In genomic region chr1:154442006-154442740, GRCh38 we compare ENCODE assay signal across 8 cellular contexts. TPM values are rescaled to one million over a fixed set of nuclear protein-coding genes. Genes with fewer than 3 reads are reported as not detected.
DNase-seq lines count a peak whose midpoint lies in the region; ATAC-seq and TF ChIP-seq lines count a peak whose summit lies in the region.

No MANE protein-coding gene starts in this region.

- intact Hi-C loops in MCF 10A (cut with micrococcal nuclease) (no loop called here), breast epithelium (cut with DNase I; ENCODE audit: low total_unique reads) (no loop called here), left ventricle myocardium superior (cut with micrococcal nuclease) (no loop called here)

- TF ChIP-seq EP300 in upper lobe of left lung (IDR thresholded peaks at IDR 0.05), result peak in 1 of 4 donors; percentile 23

- CTCF ChIA-PET in MCF 10A (lab: Yijun Ruan, JAX), result interaction anchor here (0.6 to 2.2 kb wide), 6 partner anchors 9 to 583 kb away, joined by 3 to 8 read pairs (median 4); no protein-coding TSS in a partner anchor

- 73 to 74% methylated on average over 13 of the region's 13 CpGs for WGBS in upper lobe of left lung, 2 donors

- H3K36me3 ChIP-seq in breast epithelium (no peaks in the 10 kb centered on the region), upper lobe of left lung (peaks cover 3 to 37% (median 25%) of the 10 kb centered on the region in 4 donors)

- H3K27ac Mint-ChIP-seq in MCF 10A (ENCODE audit: low read depth, unreplicated experiment) (peak overlapping the region; percentile 2), T-helper 17 cell (peak overlapping the region; percentile 96)

- H3K27ac ChIP-seq in breast epithelium (no peak overlapping the region), upper lobe of left lung (peak overlapping the region; percentile 37 to 76 (median 64))

- BruUV-seq in MCF 10A (replicated peaks; lab: Mats Ljungman, UMichigan), result no TSS peak

- H3K4me3 Mint-ChIP-seq in MCF 10A (ENCODE audit: unreplicated experiment) (no peak overlapping the region), T-helper 17 cell (peak overlapping the region; percentile 88)

- H3K36me3 Mint-ChIP-seq in MCF 10A (ENCODE audit: insufficient read depth, unreplicated experiment), result peaks cover 98% of the 10 kb centered on the region
- H3K36me3 Mint-ChIP-seq in T-helper 17 cell (ENCODE audit: low read depth), result peaks cover 17% of the 10 kb centered on the region

- POLR2A ChIA-PET in MCF 10A (lab: Yijun Ruan, JAX), result interaction anchor here (1.1 to 1.8 kb wide), 6 partner anchors 9 to 36 kb away, joined by 3 to 6 read pairs (median 4); no protein-coding TSS in a partner anchor

- H3K27me3 Mint-ChIP-seq in MCF 10A (ENCODE audit: insufficient read depth, unreplicated experiment), result no peaks in the 10 kb centered on the region
- H3K27me3 Mint-ChIP-seq in T-helper 17 cell, result no peaks in the 10 kb centered on the region

- ATAC-seq in T-helper 17 cell, result no peak
- peak; percentile 56 for ATAC-seq in left ventricle myocardium superior
- peak; percentile 12 to 46 for ATAC-seq in upper lobe of left lung (ENCODE audit: low FRiP score in 2 of 2)
- no peak for ATAC-seq in HG02678 (IDR thresholded peaks at IDR 0.05; ENCODE audit: unreplicated experiment)

- no peak for TF ChIP-seq POLR2A in breast epithelium (IDR thresholded peaks at IDR 0.05)
- no peak for TF ChIP-seq POLR2A in upper lobe of left lung (IDR thresholded peaks at IDR 0.05)

- no peak for DNase-seq in MCF 10A (ENCODE audit: unreplicated experiment)
- DNase-seq in breast epithelium (ENCODE audit: low spot score in 2 of 2), result no peak
- no peak for DNase-seq in T-helper 17 cell
- no peak for DNase-seq in left ventricle myocardium superior
- peak in 1 of 2 donors; percentile 58 for DNase-seq in upper lobe of left lung
- no peak for DNase-seq in stimulated activated CD4-positive, alpha-beta T cell treated with anti-CD3 and anti-CD28 coated beads, Interleukin-12 subunit alpha, Interleukin-12 subunit beta, amount 100 ng/mL, for 4 hours
- DNase-seq in stimulated activated CD4-positive, alpha-beta T cell treated with anti-CD3 and anti-CD28 coated beads, Interleukin-2, amount 100 ng/mL, for 24 hours, result no peak

- H3K4me3 ChIP-seq in breast epithelium (no peak overlapping the region), upper lobe of left lung (no peak overlapping the region)

- TF ChIP-seq CTCF in MCF 10A (IDR thresholded peaks at IDR 0.05; ENCODE audit: unreplicated experiment), result peak; percentile 53
- no peak for TF ChIP-seq CTCF in breast epithelium (IDR thresholded peaks at IDR 0.05)
- peak in 4 of 6 experiments; percentile 10 to 32 (median 20) for TF ChIP-seq CTCF in upper lobe of left lung (IDR thresholded peaks at IDR 0.05)

- H3K27me3 ChIP-seq in breast epithelium, result no peaks in the 10 kb centered on the region
- H3K27me3 ChIP-seq in upper lobe of left lung, result no peaks in the 10 kb centered on the region

- no peaks in the 10 kb centered on the region for H3K4me1 ChIP-seq in breast epithelium
- H3K4me1 ChIP-seq in upper lobe of left lung, result peaks cover 5 to 39% (median 25%) of the 10 kb centered on the region in 4 donors

- H3K9me3 Mint-ChIP-seq in MCF 10A (ENCODE audit: unreplicated experiment), result no peaks in the 10 kb centered on the region

- no peaks in the 10 kb centered on the region for H3K9me3 ChIP-seq in breast epithelium
- no peaks in the 10 kb centered on the region for H3K9me3 ChIP-seq in T-helper 17 cell (ENCODE audit: control insufficient read depth, low read length, poor library complexity, severe bottlenecking)
- no peaks in the 10 kb centered on the region for H3K9me3 ChIP-seq in upper lobe of left lung

- H3K4me1 Mint-ChIP-seq in MCF 10A (ENCODE audit: insufficient read depth, unreplicated experiment) (peaks cover 41% of the 10 kb centered on the region), T-helper 17 cell (peaks cover 48% of the 10 kb centered on the region)

RNA-seq across cellular contexts. Expression of gene IL6R, which starts 37.0 kb away (rescaled TPM):
- total RNA-seq in MCF 10A (2022) (22.8 and 41.0 TPM in 2 replicates), breast epithelium (10 to 100 TPM; 23.6 to 26.8 (median 24.0) TPM), T-helper 17 cell (10 to 100 TPM; 72.8 to 79.0 TPM), left ventricle myocardium superior (15.3 TPM), upper lobe of left lung (100 to 1,000 TPM in 3 of 6 donors, 10 to 100 TPM in 3; 59.6 to 126 (median 97.5) TPM)

RNA-seq across cellular contexts. Expression of gene TDRD10, which starts 59.8 kb away (rescaled TPM):
- not detected in 2 replicates for total RNA-seq in MCF 10A (2022)
- total RNA-seq in breast epithelium, result 1 to 10 TPM; 2.9 to 5.6 (median 5.6) TPM
- under 1 TPM in 1 of 2 donors, not detected in 1; 0.12 TPM for total RNA-seq in T-helper 17 cell
- 1.9 TPM for total RNA-seq in left ventricle myocardium superior
- total RNA-seq in upper lobe of left lung, result 10 to 100 TPM in 4 of 6 donors, 1 to 10 TPM in 2; 6.2 to 47.1 (median 12.6) TPM

Comparison
In these comparisons a context has a peak if more than half of its experiments do, and no peak if none do; other contexts are left out.
1. CTCF ChIP-seq: peak in MCF 10A (single experiment) and upper lobe of left lung (4 of 6); none in breast epithelium (0 of 3).
2. H3K27ac ChIP-seq: peak in upper lobe of left lung (4 of 4); none in breast epithelium (0 of 2).
3. ATAC-seq: peak in left ventricle myocardium superior (single experiment) and upper lobe of left lung (2 of 2); none in T-helper 17 cell (single experiment) and HG02678 (single experiment).